23 cellular contexts compared by ENCODE assay signal in the genomic region with DNA sequence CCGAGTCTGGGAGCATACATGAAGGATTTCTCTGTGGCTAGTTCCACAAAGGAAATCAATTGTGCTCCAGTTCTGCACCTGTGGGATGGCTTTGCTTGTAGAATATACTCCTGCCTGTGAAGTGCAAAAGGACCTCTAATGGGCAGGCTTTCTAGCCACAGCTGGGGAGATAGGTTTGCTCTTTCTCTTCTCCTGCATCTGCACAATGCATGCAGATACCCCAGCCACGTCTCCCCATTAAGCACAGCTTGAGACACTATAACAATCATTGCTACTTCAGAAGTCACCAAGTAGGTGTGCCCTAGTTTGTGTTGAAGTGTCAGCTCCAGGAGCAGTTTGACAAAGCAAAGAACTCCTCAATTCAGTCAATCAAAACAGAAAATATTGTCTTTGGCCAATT.
"Had no signal": no experiment of that assay in that cellular context is flagged by ENCODE, and none has a peak within 500 bp of the region (broad histone marks: within the 10 kb centered on the region; RNA-seq: fewer than 3 reads in every experiment).

No MANE protein-coding gene starts in this region.

- H2AFZ ChIP-seq: hepatocyte had no signal

- H3K9me3 ChIP-seq: neutrophil, thyroid gland, vagina had no signal

- H3K79me2 ChIP-seq: hepatocyte had no signal

- H3K4me1 ChIP-seq: gastroesophageal sphincter, right lobe of liver, thyroid gland, upper lobe of left lung, vagina had no signal

- DNase-seq: activated CD4-positive, alpha-beta T cell treated with anti-CD3 and anti-CD28 coated beads, Interleukin-2, amount 50 U/mL, for 1 hour; activated CD8-positive, alpha-beta T cell treated with anti-CD3 and anti-CD28 coated beads for 36 hours; activated naive CD8-positive, alpha-beta T cell treated with anti-CD3 and anti-CD28 coated beads, Interleukin-2, amount 50 U/mL, for 24 hours; activated T-cell treated with anti-CD3 and anti-CD28 coated beads, Interleukin-2, amount 50 U/mL, for 48 hours; amygdala; caudate nucleus; immature natural killer cell; kidney; left colon; mammary epithelial cell; ovary; right lobe of liver; stimulated activated CD4-positive, alpha-beta T cell treated with anti-CD3 and anti-CD28 coated beads, Interleukin-12 subunit alpha, Interleukin-12 subunit beta, amount 100 ng/mL, for 4 hours; stimulated activated CD4-positive, alpha-beta T cell treated with anti-CD3 and anti-CD28 coated beads, Interleukin-4, amount 100 ng/mL, for 1 hour; T1000; thyroid gland; upper lobe of left lung had no signal

- FAIRE-seq: endothelial cell of umbilical vein, kidney had no signal

- H3K36me3 ChIP-seq: gastroesophageal sphincter, neutrophil, ovary, right lobe of liver, thyroid gland, upper lobe of left lung, vagina had no signal

- ATAC-seq: activated CD8-positive, alpha-beta T cell treated with anti-CD3 and anti-CD28 coated beads for 36 hours; activated naive CD8-positive, alpha-beta T cell treated with anti-CD3 and anti-CD28 coated beads, Interleukin-2, amount 50 U/mL, for 24 hours; gastroesophageal sphincter; left colon; right lobe of liver had no signal

- H3K27ac ChIP-seq: gastroesophageal sphincter, hepatocyte, neutrophil, ovary, right lobe of liver, skin epidermis, thyroid gland, upper lobe of left lung, vagina had no signal

- H3K27me3 ChIP-seq: gastroesophageal sphincter, hepatocyte, neutrophil, ovary, right lobe of liver, thyroid gland, upper lobe of left lung, vagina had no signal

- H3K4me3 ChIP-seq: gastroesophageal sphincter, hepatocyte, ovary, right lobe of liver, skin epidermis, thyroid gland, upper lobe of left lung, vagina had no signal

- H3K4me2 ChIP-seq: hepatocyte had no signal
